Comparison of ENCODE assay signal across 21 cellular contexts in genomic region chr6:32181148-32181702, GRCh38. TPM values are rescaled to one million over a fixed set of nuclear protein-coding genes. Genes with fewer than 3 reads are reported as not detected.
DNase-seq lines count a peak whose midpoint lies in the region; ATAC-seq and TF ChIP-seq lines count a peak whose summit lies in the region.
"Had no signal": no experiment of that assay in that cellular context is flagged by ENCODE, and none has a peak within 500 bp of the region (broad histone marks: within the 10 kb centered on the region; RNA-seq: fewer than 3 reads in every experiment).

No MANE protein-coding gene starts in this region.

- no peaks in the 10 kb centered on the region for H3K9me3 Mint-ChIP-seq in activated CD4-positive, alpha-beta memory T cell treated with anti-CD3 and anti-CD28 coated beads for 36 hours
- no peaks in the 10 kb centered on the region for H3K9me3 Mint-ChIP-seq in activated CD4-positive, alpha-beta memory T cell treated with anti-CD3 and anti-CD28 coated beads, Interleukin-2, amount 10 ng/mL, durations not matched to agents 7 days and 5 days
- no peaks in the 10 kb centered on the region for H3K9me3 Mint-ChIP-seq in activated naive CD8-positive, alpha-beta T cell (ENCODE audit: low read depth)
- H3K9me3 Mint-ChIP-seq in mesothelial cell of epicardium: no peaks in the 10 kb centered on the region
- no peaks in the 10 kb centered on the region for H3K9me3 Mint-ChIP-seq in stimulated activated effector memory CD8-positive, alpha-beta T cell treated with anti-CD3 and anti-CD28 coated beads, Interleukin-12 subunit alpha, Interleukin-12 subunit beta, amount 100 ng/mL, for 72 hours
- H3K9me3 Mint-ChIP-seq: activated naive CD8-positive, alpha-beta T cell treated with anti-CD3 and anti-CD28 coated beads, Interleukin-2, amount 10 ng/mL, durations not matched to agents 7 days and 5 days had no signal

- DNase-seq in activated CD4-positive, alpha-beta memory T cell treated with anti-CD3 and anti-CD28 coated beads for 36 hours: no peak
- DNase-seq in activated CD4-positive, alpha-beta memory T cell treated with anti-CD3 and anti-CD28 coated beads, Interleukin-2, amount 10 ng/mL, durations not matched to agents 7 days and 5 days: no peak
- DNase-seq in mesothelial cell of epicardium (ENCODE audit: low spot score in 2 of 2, unreplicated experiment in 2 of 2) (no peak), NCI-H748 (lab: John Stamatoyannopoulos, UW; ENCODE audit: unreplicated experiment) (no peak), NAMALWA (ENCODE audit: low spot score) (no peak)
- DNase-seq in stimulated activated effector memory CD8-positive, alpha-beta T cell treated with anti-CD3 and anti-CD28 coated beads, Interleukin-12 subunit alpha, Interleukin-12 subunit beta, amount 100 ng/mL, for 72 hours (ENCODE audit: low spot score in 2 of 2): no peak
- DNase-seq: activated CD4-positive, alpha-beta T cell treated with anti-CD3 and anti-CD28 coated beads for 1 hour; dermis blood vessel endothelial cell; GF-D8; Kasumi-1; mucosa of descending colon; NCI-H2171; NCI-H748 treated with DMSO at 0.1 percent for 48 hours; PC-9; small intestine; stimulated activated CD4-positive, alpha-beta T cell treated with anti-CD3 and anti-CD28 coated beads, Interleukin-4, amount 100 ng/mL, for 4 hours; T-helper 9 cell; testis had no signal

- H3K4me1 Mint-ChIP-seq in activated CD4-positive, alpha-beta memory T cell treated with anti-CD3 and anti-CD28 coated beads for 36 hours (ENCODE audit: low read depth): peaks cover 62% of the 10 kb centered on the region
- peaks cover 48% of the 10 kb centered on the region for H3K4me1 Mint-ChIP-seq in activated CD4-positive, alpha-beta memory T cell treated with anti-CD3 and anti-CD28 coated beads, Interleukin-2, amount 10 ng/mL, durations not matched to agents 7 days and 5 days
- peaks cover 56% of the 10 kb centered on the region for H3K4me1 Mint-ChIP-seq in activated naive CD8-positive, alpha-beta T cell (ENCODE audit: low read depth)
- H3K4me1 Mint-ChIP-seq in mesothelial cell of epicardium: peaks cover 48% of the 10 kb centered on the region
- H3K4me1 Mint-ChIP-seq in stimulated activated effector memory CD8-positive, alpha-beta T cell treated with anti-CD3 and anti-CD28 coated beads, Interleukin-12 subunit alpha, Interleukin-12 subunit beta, amount 100 ng/mL, for 72 hours: peaks cover 78% of the 10 kb centered on the region

- TF ChIP-seq CTCF in mesothelial cell of epicardium (IDR thresholded peaks at IDR 0.05; ENCODE audit: unreplicated experiment): no peak

- CTCF ChIA-PET in activated CD4-positive, alpha-beta memory T cell treated with anti-CD3 and anti-CD28 coated beads for 36 hours (lab: Charles Lee): no interaction called here
- CTCF ChIA-PET in activated CD4-positive, alpha-beta memory T cell treated with anti-CD3 and anti-CD28 coated beads, Interleukin-2, amount 10 ng/mL, durations not matched to agents 7 days and 5 days (lab: Charles Lee): interaction anchor here (1.2 kb wide), 1 partner anchor 14 kb away, joined by 4 read pairs; no protein-coding TSS in a partner anchor

- intact Hi-C loops in activated CD4-positive, alpha-beta memory T cell treated with anti-CD3 and anti-CD28 coated beads for 36 hours (cut with micrococcal nuclease): no loop called here

- H3K4me3 Mint-ChIP-seq in activated CD4-positive, alpha-beta memory T cell treated with anti-CD3 and anti-CD28 coated beads for 36 hours: no peak overlapping the region
- no peak overlapping the region for H3K4me3 Mint-ChIP-seq in activated CD4-positive, alpha-beta memory T cell treated with anti-CD3 and anti-CD28 coated beads, Interleukin-2, amount 10 ng/mL, durations not matched to agents 7 days and 5 days
- no peak overlapping the region for H3K4me3 Mint-ChIP-seq in activated naive CD8-positive, alpha-beta T cell
- no peak overlapping the region for H3K4me3 Mint-ChIP-seq in mesothelial cell of epicardium
- H3K4me3 Mint-ChIP-seq in stimulated activated effector memory CD8-positive, alpha-beta T cell treated with anti-CD3 and anti-CD28 coated beads, Interleukin-12 subunit alpha, Interleukin-12 subunit beta, amount 100 ng/mL, for 72 hours: no peak overlapping the region

- peaks cover 34% of the 10 kb centered on the region for H3K36me3 Mint-ChIP-seq in activated CD4-positive, alpha-beta memory T cell treated with anti-CD3 and anti-CD28 coated beads for 36 hours
- H3K36me3 Mint-ChIP-seq in activated CD4-positive, alpha-beta memory T cell treated with anti-CD3 and anti-CD28 coated beads, Interleukin-2, amount 10 ng/mL, durations not matched to agents 7 days and 5 days (ENCODE audit: low read depth): peaks cover 52% of the 10 kb centered on the region
- H3K36me3 Mint-ChIP-seq in activated naive CD8-positive, alpha-beta T cell: peaks cover 8% of the 10 kb centered on the region
- peaks cover 15% of the 10 kb centered on the region for H3K36me3 Mint-ChIP-seq in mesothelial cell of epicardium
- H3K36me3 Mint-ChIP-seq in stimulated activated effector memory CD8-positive, alpha-beta T cell treated with anti-CD3 and anti-CD28 coated beads, Interleukin-12 subunit alpha, Interleukin-12 subunit beta, amount 100 ng/mL, for 72 hours: peaks cover 88% of the 10 kb centered on the region

- POLR2A ChIA-PET in activated CD4-positive, alpha-beta memory T cell treated with anti-CD3 and anti-CD28 coated beads for 36 hours (lab: Charles Lee): no interaction called here
- POLR2A ChIA-PET in activated CD4-positive, alpha-beta memory T cell treated with anti-CD3 and anti-CD28 coated beads, Interleukin-2, amount 10 ng/mL, durations not matched to agents 7 days and 5 days (lab: Charles Lee): interaction anchor here (8.0 kb wide), 1 partner anchor 10 kb away, joined by 155 read pairs; the partner anchor contains the start of genes GPSM3 and PBX2

- H3K27me3 Mint-ChIP-seq in activated CD4-positive, alpha-beta memory T cell treated with anti-CD3 and anti-CD28 coated beads for 36 hours: no peaks in the 10 kb centered on the region
- no peaks in the 10 kb centered on the region for H3K27me3 Mint-ChIP-seq in activated CD4-positive, alpha-beta memory T cell treated with anti-CD3 and anti-CD28 coated beads, Interleukin-2, amount 10 ng/mL, durations not matched to agents 7 days and 5 days
- no peaks in the 10 kb centered on the region for H3K27me3 Mint-ChIP-seq in activated naive CD8-positive, alpha-beta T cell
- H3K27me3 Mint-ChIP-seq in mesothelial cell of epicardium (ENCODE audit: low read depth): no peaks in the 10 kb centered on the region
- H3K27me3 Mint-ChIP-seq: activated naive CD8-positive, alpha-beta T cell treated with anti-CD3 and anti-CD28 coated beads, Interleukin-2, amount 10 ng/mL, durations not matched to agents 7 days and 5 days had no signal

- peak overlapping the region; percentile 15 for H3K27ac Mint-ChIP-seq in activated CD4-positive, alpha-beta memory T cell treated with anti-CD3 and anti-CD28 coated beads for 36 hours
- H3K27ac Mint-ChIP-seq in activated CD4-positive, alpha-beta memory T cell treated with anti-CD3 and anti-CD28 coated beads, Interleukin-2, amount 10 ng/mL, durations not matched to agents 7 days and 5 days: no peak overlapping the region
- H3K27ac Mint-ChIP-seq in activated naive CD8-positive, alpha-beta T cell: peak overlapping the region; percentile 77
- peak overlapping the region; percentile 15 for H3K27ac Mint-ChIP-seq in mesothelial cell of epicardium
- H3K27ac Mint-ChIP-seq in stimulated activated effector memory CD8-positive, alpha-beta T cell treated with anti-CD3 and anti-CD28 coated beads, Interleukin-12 subunit alpha, Interleukin-12 subunit beta, amount 100 ng/mL, for 72 hours: peak overlapping the region; percentile 80
- H3K27ac Mint-ChIP-seq: activated naive CD8-positive, alpha-beta T cell treated with anti-CD3 and anti-CD28 coated beads, Interleukin-2, amount 10 ng/mL, durations not matched to agents 7 days and 5 days had no signal

- ATAC-seq in stimulated activated effector memory CD8-positive, alpha-beta T cell treated with anti-CD3 and anti-CD28 coated beads, Interleukin-12 subunit alpha, Interleukin-12 subunit beta, amount 100 ng/mL, for 72 hours: no peak
- no peak for ATAC-seq in HG03196 (IDR thresholded peaks at IDR 0.05; ENCODE audit: unreplicated experiment)
- ATAC-seq: mucosa of descending colon had no signal

RNA-seq across cellular contexts. Expression of gene AGER, which starts 2.8 kb away (rescaled TPM):
- total RNA-seq in activated CD4-positive, alpha-beta memory T cell treated with anti-CD3 and anti-CD28 coated beads for 36 hours: 10 to 100 TPM; 16.5 to 23.5 TPM
- 10 to 100 TPM; 27.6 to 29.4 TPM for total RNA-seq in activated CD4-positive, alpha-beta memory T cell treated with anti-CD3 and anti-CD28 coated beads, Interleukin-2, amount 10 ng/mL, durations not matched to agents 7 days and 5 days
- 23.7 to 28.1 TPM (median 27.5 TPM) in 3 replicates for total RNA-seq in mesothelial cell of epicardium

RNA-seq across cellular contexts. Expression of gene RNF5, which starts 3.0 kb away (rescaled TPM):
- 10 to 100 TPM; 60.8 to 63.8 TPM for total RNA-seq in activated CD4-positive, alpha-beta memory T cell treated with anti-CD3 and anti-CD28 coated beads for 36 hours
- total RNA-seq in activated CD4-positive, alpha-beta memory T cell treated with anti-CD3 and anti-CD28 coated beads, Interleukin-2, amount 10 ng/mL, durations not matched to agents 7 days and 5 days: 10 to 100 TPM; 44.0 to 45.4 TPM
- total RNA-seq in mesothelial cell of epicardium: 60.7 to 62.8 TPM (median 62.1 TPM) in 3 replicates

RNA-seq across cellular contexts. Expression of gene AGPAT1, which starts 5.3 kb away (rescaled TPM):
- 10 to 100 TPM; 34.0 to 34.8 TPM for total RNA-seq in activated CD4-positive, alpha-beta memory T cell treated with anti-CD3 and anti-CD28 coated beads for 36 hours
- 10 to 100 TPM; 42.7 to 43.1 TPM for total RNA-seq in activated CD4-positive, alpha-beta memory T cell treated with anti-CD3 and anti-CD28 coated beads, Interleukin-2, amount 10 ng/mL, durations not matched to agents 7 days and 5 days
- 63.2 to 69.0 TPM (median 64.6 TPM) in 3 replicates for total RNA-seq in mesothelial cell of epicardium

RNA-seq across cellular contexts. Expression of gene PBX2, which starts 8.8 kb away (rescaled TPM):
- 10 to 100 TPM; 63.4 to 65.9 TPM for total RNA-seq in activated CD4-positive, alpha-beta memory T cell treated with anti-CD3 and anti-CD28 coated beads for 36 hours
- 10 to 100 TPM; 69.4 to 73.1 TPM for total RNA-seq in activated CD4-positive, alpha-beta memory T cell treated with anti-CD3 and anti-CD28 coated beads, Interleukin-2, amount 10 ng/mL, durations not matched to agents 7 days and 5 days
- total RNA-seq in mesothelial cell of epicardium: 236 to 250 TPM (median 246 TPM) in 3 replicates

RNA-seq across cellular contexts. Expression of gene GPSM3, which starts 11.2 kb away (rescaled TPM):
- 100 to 1,000 TPM; 117 to 118 TPM for total RNA-seq in activated CD4-positive, alpha-beta memory T cell treated with anti-CD3 and anti-CD28 coated beads for 36 hours
- total RNA-seq in activated CD4-positive, alpha-beta memory T cell treated with anti-CD3 and anti-CD28 coated beads, Interleukin-2, amount 10 ng/mL, durations not matched to agents 7 days and 5 days: 100 to 1,000 TPM; 287 to 289 TPM
- total RNA-seq in mesothelial cell of epicardium: 7.6 to 10.1 TPM (median 8.6 TPM) in 3 replicates
